2 cellular contexts compared by ENCODE assay signal in genomic region chr2:241491549-241492173, GRCh38.
TF ChIP-seq lines count a peak whose summit lies in the region.

No MANE protein-coding gene starts in this region.

TF ChIP-seq in GM23338, 12 proteins besides CTCF, POLR2A, EP300 and RAD21:
- TF ChIP-seq POLR2AphosphoS5 (IDR thresholded peaks at IDR 0.05; ENCODE audit: low read depth) (no peak), NANOG (IDR thresholded peaks at IDR 0.05; ENCODE audit: borderline replicate concordance) (no peak), CREB1 (CRISPR knock-in tag; IDR thresholded peaks at IDR 0.05; ENCODE audit: low read depth) (no peak), ZNF462 (CRISPR knock-in tag; IDR thresholded peaks at IDR 0.05) (no peak), STAT1 (IDR thresholded peaks at IDR 0.05; ENCODE audit: unreplicated experiment) (no peak), EZH2 (IDR thresholded peaks at IDR 0.05; ENCODE audit: low read depth, unreplicated experiment) (no peak), EZH2phosphoT487 (IDR thresholded peaks at IDR 0.05; ENCODE audit: unreplicated experiment) (no peak), REST (IDR thresholded peaks at IDR 0.05; ENCODE audit: unreplicated experiment) (no peak), ZNF331 (CRISPR knock-in tag; IDR thresholded peaks at IDR 0.05; ENCODE audit: low read depth) (no peak), JUNB (IDR thresholded peaks at IDR 0.05; ENCODE audit: unreplicated experiment) (no peak), ZNF114 (CRISPR knock-in tag; IDR thresholded peaks at IDR 0.05) (no peak)
- TF ChIP-seq, protein P1, sequence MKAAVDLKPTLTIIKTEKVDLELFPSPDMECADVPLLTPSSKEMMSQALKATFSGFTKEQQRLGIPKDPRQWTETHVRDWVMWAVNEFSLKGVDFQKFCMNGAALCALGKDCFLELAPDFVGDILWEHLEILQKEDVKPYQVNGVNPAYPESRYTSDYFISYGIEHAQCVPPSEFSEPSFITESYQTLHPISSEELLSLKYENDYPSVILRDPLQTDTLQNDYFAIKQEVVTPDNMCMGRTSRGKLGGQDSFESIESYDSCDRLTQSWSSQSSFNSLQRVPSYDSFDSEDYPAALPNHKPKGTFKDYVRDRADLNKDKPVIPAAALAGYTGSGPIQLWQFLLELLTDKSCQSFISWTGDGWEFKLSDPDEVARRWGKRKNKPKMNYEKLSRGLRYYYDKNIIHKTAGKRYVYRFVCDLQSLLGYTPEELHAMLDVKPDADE (IDR thresholded peaks at IDR 0.05) = no peak

TF ChIP-seq in H1, 55 proteins besides CTCF, POLR2A, EP300 and RAD21:
- TF ChIP-seq POLR2AphosphoS5 (IDR thresholded peaks at IDR 0.05; ENCODE audit: low read depth, low read length) (peak; percentile 57), RXRA (IDR thresholded peaks at IDR 0.05; ENCODE audit: insufficient read depth, low read depth, low read length) (no peak)
